In genomic region chr1:28766532-28767183, GRCh38 we compare ENCODE assay signal across 23 cellular contexts. TPM values are rescaled to one million over a fixed set of nuclear protein-coding genes. Genes with fewer than 3 reads are reported as not detected.
"Had no signal": no experiment of that assay in that cellular context is flagged by ENCODE, and none has a peak within 500 bp of the region (broad histone marks: within the 10 kb centered on the region; RNA-seq: fewer than 3 reads in every experiment).

No MANE protein-coding gene starts in this region.

- DNase-seq: effector CD4-positive, alpha-beta T cell; endodermal cell; foreskin melanocyte; head of caudate nucleus; kidney; left cardiac atrium; left ventricle myocardium inferior; lower lobe of right lung; mesenchymal stem cell; midbrain; sigmoid colon; stimulated activated CD4-positive, alpha-beta T cell treated with anti-CD3 and anti-CD28 coated beads, Interleukin-2, amount 100 ng/mL, for 24 hours; stimulated activated CD4-positive, alpha-beta T cell treated with anti-CD3 and anti-CD28 coated beads, Interleukin-4, amount 100 ng/mL, for 4 hours; stimulated activated naive CD4-positive, alpha-beta T cell; trophoblast cell had no signal

- H3K4me1 Mint-ChIP-seq: endodermal cell had no signal

- H3K4me3 ChIP-seq: coronary artery, hepatocyte, left ventricle myocardium inferior, lower lobe of right lung, right atrium auricular region, sigmoid colon, skin epidermis had no signal

- H3K9me3 Mint-ChIP-seq: endodermal cell, neural crest cell had no signal

- H3K4me3 Mint-ChIP-seq: endodermal cell, neural crest cell had no signal

- H3K27ac ChIP-seq: coronary artery, hepatocyte, left ventricle myocardium inferior, lower lobe of right lung, right atrium auricular region, sigmoid colon, skin epidermis had no signal

- ATAC-seq: left cardiac atrium, lower lobe of right lung had no signal

- H2AFZ ChIP-seq: hepatocyte had no signal

- H3K27me3 ChIP-seq: hepatocyte, right atrium auricular region, sigmoid colon had no signal

- H3K4me1 ChIP-seq: right atrium auricular region had no signal

- H3K4me2 ChIP-seq: hepatocyte had no signal

RNA-seq across cellular contexts. Expression of gene OPRD1, which starts 45.3 kb away (rescaled TPM):
- total RNA-seq: dermis microvascular lymphatic vessel endothelial cell, kidney, left cardiac atrium, left ventricle myocardium inferior, lower lobe of right lung, right atrium auricular region had no signal
- polyA plus RNA-seq: esophagus, urinary bladder had no signal
